Comparison of ENCODE assay signal across 1 cellular context in the genomic region with DNA sequence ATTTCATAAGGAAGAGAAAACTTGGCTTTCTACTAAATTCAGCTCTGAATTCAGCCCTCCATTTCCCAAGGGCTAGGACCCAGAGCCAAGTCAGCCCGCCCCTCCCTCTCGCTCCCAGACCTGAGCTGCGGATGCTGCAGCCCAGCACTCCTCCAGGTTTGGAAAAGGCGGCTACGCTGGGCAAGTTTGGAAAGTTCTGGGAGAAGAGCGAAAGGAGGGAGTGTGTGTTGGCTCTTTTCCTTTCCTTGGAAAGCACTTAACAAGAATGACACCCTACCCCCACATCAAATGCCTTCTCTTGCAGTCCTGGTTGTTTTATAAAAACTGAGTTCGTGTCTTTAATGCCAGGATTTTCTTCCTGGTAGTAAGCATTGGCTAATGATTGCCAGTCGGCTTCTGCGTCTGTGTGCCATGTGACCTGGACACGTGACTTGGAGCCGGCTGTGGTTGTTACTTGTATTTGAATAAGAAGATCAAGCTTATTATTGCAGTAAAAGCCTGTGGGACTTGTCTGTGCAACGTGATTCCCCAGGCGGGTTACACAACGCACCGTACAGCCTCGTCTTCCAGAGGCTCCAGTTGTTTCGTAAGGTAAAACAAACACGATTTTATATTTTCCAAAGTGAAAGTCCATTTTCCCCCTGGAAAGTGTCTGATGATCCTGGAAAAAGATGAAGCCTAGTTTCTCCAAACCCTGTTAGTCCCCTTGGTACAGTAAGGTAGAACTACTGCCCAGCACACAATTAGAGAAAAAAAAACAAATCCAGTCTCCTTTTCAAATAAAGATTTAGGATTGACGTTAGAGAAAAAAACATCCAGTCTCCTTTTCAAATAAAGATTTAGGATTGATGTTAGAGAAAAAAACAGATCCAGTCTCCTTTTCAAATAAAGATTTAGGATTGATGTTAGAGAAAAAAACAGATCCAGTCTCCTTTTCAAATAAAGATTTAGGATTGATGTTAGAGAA.
TF ChIP-seq lines count a peak whose summit lies in the region.

No MANE protein-coding gene starts in this region.

TF ChIP-seq in HepG2, 621 proteins besides CTCF, POLR2A, EP300 and RAD21 (continued from another document):
- TF ChIP-seq, protein P1, sequence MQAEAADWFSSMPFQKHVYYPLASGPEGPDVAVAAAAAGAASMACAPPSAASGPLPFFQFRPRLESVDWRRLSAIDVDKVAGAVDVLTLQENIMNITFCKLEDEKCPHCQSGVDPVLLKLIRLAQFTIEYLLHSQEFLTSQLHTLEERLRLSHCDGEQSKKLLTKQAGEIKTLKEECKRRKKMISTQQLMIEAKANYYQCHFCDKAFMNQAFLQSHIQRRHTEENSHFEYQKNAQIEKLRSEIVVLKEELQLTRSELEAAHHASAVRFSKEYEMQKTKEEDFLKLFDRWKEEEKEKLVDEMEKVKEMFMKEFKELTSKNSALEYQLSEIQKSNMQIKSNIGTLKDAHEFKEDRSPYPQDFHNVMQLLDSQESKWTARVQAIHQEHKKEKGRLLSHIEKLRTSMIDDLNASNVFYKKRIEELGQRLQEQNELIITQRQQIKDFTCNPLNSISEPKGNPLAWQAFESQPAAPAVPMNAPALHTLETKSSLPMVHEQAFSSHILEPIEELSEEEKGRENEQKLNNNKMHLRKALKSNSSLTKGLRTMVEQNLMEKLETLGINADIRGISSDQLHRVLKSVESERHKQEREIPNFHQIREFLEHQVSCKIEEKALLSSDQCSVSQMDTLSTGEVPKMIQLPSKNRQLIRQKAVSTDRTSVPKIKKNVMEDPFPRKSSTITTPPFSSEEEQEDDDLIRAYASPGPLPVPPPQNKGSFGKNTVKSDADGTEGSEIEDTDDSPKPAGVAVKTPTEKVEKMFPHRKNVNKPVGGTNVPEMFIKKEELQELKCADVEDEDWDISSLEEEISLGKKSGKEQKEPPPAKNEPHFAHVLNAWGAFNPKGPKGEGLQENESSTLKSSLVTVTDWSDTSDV (CRISPR knock-in tag; IDR thresholded peaks at IDR 0.05): no peak
- TF ChIP-seq ZNF484 (CRISPR knock-in tag; IDR thresholded peaks at IDR 0.05; ENCODE audit: borderline replicate concordance, low read depth) (no peak), ZFP36L2 (CRISPR knock-in tag; IDR thresholded peaks at IDR 0.05) (no peak), ZNF282 (IDR thresholded peaks at IDR 0.05; ENCODE audit: partially characterized antibody) (no peak), MYNN (CRISPR knock-in tag; IDR thresholded peaks at IDR 0.05; ENCODE audit: low read depth) (no peak), REPIN1 (CRISPR knock-in tag; IDR thresholded peaks at IDR 0.05; ENCODE audit: borderline replicate concordance, low read depth) (peak; percentile 57; the same call in 1 of the 2 replicates), NFE2L2 (IDR thresholded peaks at IDR 0.05; ENCODE audit: low read length) (no peak), U2AF2 (IDR thresholded peaks at IDR 0.05; ENCODE audit: low read depth, low read length) (no peak), NR1H2 (CRISPR knock-in tag; IDR thresholded peaks at IDR 0.05; ENCODE audit: borderline replicate concordance, low read depth) (no peak), ZNF260 (CRISPR knock-in tag; IDR thresholded peaks at IDR 0.05; ENCODE audit: borderline replicate concordance, low read depth) (no peak), KLF16 (CRISPR knock-in tag; IDR thresholded peaks at IDR 0.05) (peak in 1 of 2 experiments; percentile 65; a peak in 1 of 4 replicates), FOXM1 (CRISPR knock-in tag; IDR thresholded peaks at IDR 0.05) (no peak), ETV5 (CRISPR knock-in tag; IDR thresholded peaks at IDR 0.05; ENCODE audit: borderline replicate concordance) (0 out of 2 replicates have a peak, but pooled peaks have one; percentile 19), CCAR2 (optimal IDR thresholded peaks at IDR 0.05; ENCODE audit: low read depth, low read length) (no peak), HES4 (CRISPR knock-in tag; IDR thresholded peaks at IDR 0.05; ENCODE audit: borderline replicate concordance) (no peak), SETDB1 (CRISPR knock-in tag; IDR thresholded peaks at IDR 0.05; ENCODE audit: borderline replicate concordance) (no peak), ZNF253 (CRISPR knock-in tag; IDR thresholded peaks at IDR 0.05; ENCODE audit: borderline replicate concordance) (no peak), ZNF225 (CRISPR knock-in tag; IDR thresholded peaks at IDR 0.05) (no peak), MTF1 (CRISPR knock-in tag; IDR thresholded peaks at IDR 0.05) (no peak), TEAD2 (CRISPR knock-in tag; IDR thresholded peaks at IDR 0.05) (no peak)
- TF ChIP-seq, protein P2, sequence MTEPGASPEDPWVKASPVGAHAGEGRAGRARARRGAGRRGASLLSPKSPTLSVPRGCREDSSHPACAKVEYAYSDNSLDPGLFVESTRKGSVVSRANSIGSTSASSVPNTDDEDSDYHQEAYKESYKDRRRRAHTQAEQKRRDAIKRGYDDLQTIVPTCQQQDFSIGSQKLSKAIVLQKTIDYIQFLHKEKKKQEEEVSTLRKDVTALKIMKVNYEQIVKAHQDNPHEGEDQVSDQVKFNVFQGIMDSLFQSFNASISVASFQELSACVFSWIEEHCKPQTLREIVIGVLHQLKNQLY (CRISPR knock-in tag; IDR thresholded peaks at IDR 0.05): peak; percentile 68
- TF ChIP-seq, protein P3, sequence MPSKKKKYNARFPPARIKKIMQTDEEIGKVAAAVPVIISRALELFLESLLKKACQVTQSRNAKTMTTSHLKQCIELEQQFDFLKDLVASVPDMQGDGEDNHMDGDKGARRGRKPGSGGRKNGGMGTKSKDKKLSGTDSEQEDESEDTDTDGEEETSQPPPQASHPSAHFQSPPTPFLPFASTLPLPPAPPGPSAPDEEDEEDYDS (CRISPR knock-in tag; IDR thresholded peaks at IDR 0.05): peak; percentile 62; the same call in 1 of the 2 replicates
- TF ChIP-seq, protein P4, sequence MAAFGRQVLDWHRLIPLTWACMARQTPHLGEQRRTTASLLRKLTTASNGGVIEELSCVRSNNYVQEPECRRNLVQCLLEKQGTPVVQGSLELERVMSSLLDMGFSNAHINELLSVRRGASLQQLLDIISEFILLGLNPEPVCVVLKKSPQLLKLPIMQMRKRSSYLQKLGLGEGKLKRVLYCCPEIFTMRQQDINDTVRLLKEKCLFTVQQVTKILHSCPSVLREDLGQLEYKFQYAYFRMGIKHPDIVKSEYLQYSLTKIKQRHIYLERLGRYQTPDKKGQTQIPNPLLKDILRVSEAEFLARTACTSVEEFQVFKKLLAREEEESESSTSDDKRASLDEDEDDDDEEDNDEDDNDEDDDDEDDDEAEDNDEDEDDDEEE (CRISPR knock-in tag; IDR thresholded peaks at IDR 0.05): no peak
- TF ChIP-seq, protein P5, sequence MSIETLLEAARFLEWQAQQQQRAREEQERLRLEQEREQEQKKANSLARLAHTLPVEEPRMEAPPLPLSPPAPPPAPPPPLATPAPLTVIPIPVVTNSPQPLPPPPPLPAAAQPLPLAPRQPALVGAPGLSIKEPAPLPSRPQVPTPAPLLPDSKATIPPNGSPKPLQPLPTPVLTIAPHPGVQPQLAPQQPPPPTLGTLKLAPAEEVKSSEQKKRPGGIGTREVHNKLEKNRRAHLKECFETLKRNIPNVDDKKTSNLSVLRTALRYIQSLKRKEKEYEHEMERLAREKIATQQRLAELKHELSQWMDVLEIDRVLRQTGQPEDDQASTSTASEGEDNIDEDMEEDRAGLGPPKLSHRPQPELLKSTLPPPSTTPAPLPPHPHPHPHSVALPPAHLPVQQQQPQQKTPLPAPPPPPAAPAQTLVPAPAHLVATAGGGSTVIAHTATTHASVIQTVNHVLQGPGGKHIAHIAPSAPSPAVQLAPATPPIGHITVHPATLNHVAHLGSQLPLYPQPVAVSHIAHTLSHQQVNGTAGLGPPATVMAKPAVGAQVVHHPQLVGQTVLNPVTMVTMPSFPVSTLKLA (IDR thresholded peaks at IDR 0.05): peak; percentile 80
TF ChIP-seq in HepG2: peak in this region for 194.
